ENCODE assay signal across 24 cellular contexts in the genomic region with DNA sequence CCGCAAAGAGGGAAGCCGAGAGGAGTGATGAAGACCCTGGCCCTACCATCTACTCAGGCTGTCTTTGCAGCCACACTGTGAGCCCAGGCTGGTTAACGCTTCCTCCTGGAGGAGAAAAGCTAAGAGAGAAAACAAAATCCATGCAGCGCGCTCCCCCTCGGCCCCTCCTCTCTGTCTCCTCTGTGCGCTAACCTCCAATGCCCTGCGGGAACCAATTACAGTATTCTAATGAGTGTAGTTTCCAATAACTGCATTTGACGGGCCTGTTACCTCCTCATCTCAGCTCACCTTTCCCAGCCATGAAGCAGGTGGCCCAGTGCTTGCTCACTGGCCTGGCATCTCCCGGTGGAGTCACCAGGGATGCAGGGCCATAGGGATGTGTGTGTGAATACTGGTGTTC.
"Had no signal": no experiment of that assay in that cellular context is flagged by ENCODE, and none has a peak within 500 bp of the region (broad histone marks: within the 10 kb centered on the region; RNA-seq: fewer than 3 reads in every experiment).

No MANE protein-coding gene starts in this region.

- ATAC-seq: activated T-cell treated with anti-CD3 and anti-CD28 coated beads, Interleukin-2, amount 50 U/mL, for 72 hours; gastroesophageal sphincter; heart left ventricle; left colon; lower lobe of right lung; naive thymus-derived CD8-positive, alpha-beta T cell had no signal

- H3K27me3 Mint-ChIP-seq: naive thymus-derived CD8-positive, alpha-beta T cell had no signal

- H3K4me1 ChIP-seq: esophagus squamous epithelium, lower lobe of right lung, vagina had no signal

- H3K27me3 ChIP-seq: esophagus squamous epithelium, gastroesophageal sphincter, heart left ventricle, vagina had no signal

- H3K36me3 Mint-ChIP-seq: activated naive CD4-positive, alpha-beta T cell treated with anti-CD3 and anti-CD28 coated beads, Interleukin-2, amount 10 ng/mL, durations not matched to agents 7 days and 5 days; naive thymus-derived CD8-positive, alpha-beta T cell; type B pancreatic cell had no signal

- H3K27ac Mint-ChIP-seq: activated naive CD4-positive, alpha-beta T cell treated with anti-CD3 and anti-CD28 coated beads, Interleukin-2, amount 10 ng/mL, durations not matched to agents 7 days and 5 days; activated T-cell treated with anti-CD3 and anti-CD28 coated beads, Interleukin-2, amount 50 U/mL, for 72 hours; progenitor cell of endocrine pancreas; type B pancreatic cell had no signal

- H3K9me3 ChIP-seq: esophagus squamous epithelium, gastroesophageal sphincter, heart left ventricle, lower lobe of right lung, thoracic aorta, vagina had no signal

- H3K4me3 ChIP-seq: coronary artery, esophagus squamous epithelium, gastroesophageal sphincter, heart left ventricle, lower lobe of right lung, thoracic aorta, vagina had no signal

- H3K4me1 Mint-ChIP-seq: activated naive CD4-positive, alpha-beta T cell treated with anti-CD3 and anti-CD28 coated beads, Interleukin-2, amount 10 ng/mL, durations not matched to agents 7 days and 5 days had no signal

- H3K27ac ChIP-seq: coronary artery, esophagus squamous epithelium, gastroesophageal sphincter, heart left ventricle, lower lobe of right lung, thoracic aorta, vagina, WERI-Rb-1 had no signal

- DNase-seq: activated CD4-positive, alpha-beta T cell treated with anti-CD3 and anti-CD28 coated beads for 4 hours; activated CD4-positive, alpha-beta T cell treated with anti-CD3 and anti-CD28 coated beads, Interleukin-2, amount 50 U/mL, for 48 hours; activated effector memory CD4-positive, alpha-beta T cell treated with anti-CD3 and anti-CD28 coated beads, Interleukin-2, amount 50 U/mL, for 16 hours; activated naive CD4-positive, alpha-beta T cell treated with anti-CD3 and anti-CD28 coated beads, Interleukin-2, amount 10 ng/mL, durations not matched to agents 7 days and 5 days; activated T-cell treated with anti-CD3 and anti-CD28 coated beads, Interleukin-2, amount 50 U/mL, for 72 hours; amygdala; esophagus squamous epithelium; heart left ventricle; left colon; lower lobe of right lung; naive thymus-derived CD8-positive, alpha-beta T cell; stimulated activated CD4-positive, alpha-beta T cell treated with anti-CD3 and anti-CD28 coated beads, Interleukin-2, amount 100 ng/mL, for 48 hours; stimulated activated CD8-positive, alpha-beta memory T cell treated with anti-CD3 and anti-CD28 coated beads, Interleukin-4, amount 100 ng/mL, for 48 hours; stimulated activated naive CD4-positive, alpha-beta T cell; WERI-Rb-1 had no signal

- FAIRE-seq: bronchial epithelial cell, keratinocyte, TTC549 had no signal

- H3K36me3 ChIP-seq: esophagus squamous epithelium, gastroesophageal sphincter, heart left ventricle, lower lobe of right lung, thoracic aorta, vagina, WERI-Rb-1 had no signal

- H3K4me3 Mint-ChIP-seq: activated naive CD4-positive, alpha-beta T cell treated with anti-CD3 and anti-CD28 coated beads, Interleukin-2, amount 10 ng/mL, durations not matched to agents 7 days and 5 days; activated T-cell treated with anti-CD3 and anti-CD28 coated beads, Interleukin-2, amount 50 U/mL, for 72 hours; naive thymus-derived CD8-positive, alpha-beta T cell; type B pancreatic cell had no signal

- H3K9me3 Mint-ChIP-seq: activated naive CD4-positive, alpha-beta T cell treated with anti-CD3 and anti-CD28 coated beads, Interleukin-2, amount 10 ng/mL, durations not matched to agents 7 days and 5 days; naive thymus-derived CD8-positive, alpha-beta T cell had no signal
